ENCODE assay signal across 1 cellular context in genomic region chr2:98501896-98502295, GRCh38.
TF ChIP-seq lines count a peak whose summit lies in the region.

No MANE protein-coding gene starts in this region.

TF ChIP-seq in GM12878, 131 proteins besides CTCF, POLR2A, EP300 and RAD21:
- no peak for TF ChIP-seq HDAC2 (IDR thresholded peaks at IDR 0.05)
- no peak for TF ChIP-seq MYC (IDR thresholded peaks at IDR 0.05; ENCODE audit: insufficient read depth, insufficient read length, insufficient replicate concordance, low read length, severe bottlenecking)
- TF ChIP-seq MLLT1 (IDR thresholded peaks at IDR 0.05), result no peak
- no peak for TF ChIP-seq RAD51 (IDR thresholded peaks at IDR 0.05)
- no peak for TF ChIP-seq PKNOX1 (IDR thresholded peaks at IDR 0.05)
- TF ChIP-seq BCL3 (IDR thresholded peaks at IDR 0.05; ENCODE audit: borderline replicate concordance, insufficient read depth, low read depth, low read length, poor library complexity, severe bottlenecking), result no peak
- no peak for TF ChIP-seq BRCA1 (IDR thresholded peaks at IDR 0.05; ENCODE audit: low read depth, low read length)
